Comparison of ENCODE assay signal across 8 cellular contexts in genomic region chr12:85029456-85029855, GRCh38. TPM values are rescaled to one million over a fixed set of nuclear protein-coding genes. Genes with fewer than 3 reads are reported as not detected.
DNase-seq lines count a peak whose midpoint lies in the region; ATAC-seq and TF ChIP-seq lines count a peak whose summit lies in the region.

No MANE protein-coding gene starts in this region.

- no peaks in the 10 kb centered on the region for H3K79me2 ChIP-seq in KMS-11 (ENCODE audit: insufficient read depth, low read depth)

- no peak for ATAC-seq in HG03139 (IDR thresholded peaks at IDR 0.05; ENCODE audit: unreplicated experiment)

- H3K9me3 ChIP-seq in thyroid gland, result no peaks in the 10 kb centered on the region

- H3K27ac ChIP-seq in KMS-11 (no peak overlapping the region), thyroid gland (no peak overlapping the region)

- H3K36me3 ChIP-seq in KMS-11 (ENCODE audit: insufficient read depth) (no peaks in the 10 kb centered on the region), thyroid gland (no peaks in the 10 kb centered on the region)

- H3K27me3 ChIP-seq in KMS-11 (ENCODE audit: insufficient read depth, low read depth) (no peaks in the 10 kb centered on the region), thyroid gland (no peaks in the 10 kb centered on the region)

- intact Hi-C loops in thyroid gland (cut with DNase I) (no loop called here), posterior cingulate gyrus (cut with DNase I) (loop anchor here (1.0 kb wide), 1 partner anchor 155 kb away; no protein-coding TSS in a partner anchor), head of caudate nucleus (cut with DNase I) (no loop called here)

- H3K9ac ChIP-seq in KMS-11, result no peak overlapping the region

- H4K20me1 ChIP-seq in KMS-11 (ENCODE audit: insufficient read depth), result no peaks in the 10 kb centered on the region

- TF ChIP-seq CTCF in KMS-11 (conservative IDR thresholded peaks at IDR 0.05; ENCODE audit: low read depth, low read length) (peak; percentile 75), fibroblast of the aortic adventitia (IDR thresholded peaks at IDR 0.05; ENCODE audit: insufficient read depth, low read length) (peak; percentile 34), thyroid gland (IDR thresholded peaks at IDR 0.05) (peak in 4 of 6 experiments; percentile 10 to 66 (median 56))

- H3K4me3 ChIP-seq in KMS-11 (IDR thresholded peaks at IDR 0.05; ENCODE audit: insufficient read depth, low read depth, low read length) (no peak overlapping the region), fibroblast of the aortic adventitia (ENCODE audit: low read depth, low read length) (no peak overlapping the region), thyroid gland (replicated peaks in 1 of 3) (no peak overlapping the region)

- no peak for TF ChIP-seq POLR2A in thyroid gland (IDR thresholded peaks at IDR 0.05)

- DNase-seq in G401 (ENCODE audit: low spot score) (peak; percentile 60), RKO (ENCODE audit: low spot score) (peak; percentile 55), fibroblast of the aortic adventitia (ENCODE audit: low read depth) (peak; percentile 61), thyroid gland (no peak), posterior cingulate gyrus (no peak), head of caudate nucleus (no peak)

- H2AFZ ChIP-seq in KMS-11 (ENCODE audit: low read depth), result no peak overlapping the region

- in situ Hi-C loops in G401 (cut with HindIII; ENCODE audit: low sequenced_read_pairs), result no loop called here

- H3K4me1 ChIP-seq in KMS-11 (ENCODE audit: low read depth, poor library complexity, severe bottlenecking) (no peaks in the 10 kb centered on the region), thyroid gland (no peaks in the 10 kb centered on the region)

- H3K4me2 ChIP-seq in KMS-11, result no peak overlapping the region

RNA-seq across cellular contexts. Expression of gene TSPAN19, which starts 6.6 kb away (rescaled TPM):
- not detected in 2 replicates for total RNA-seq in G401 (2014; rRNA removed; shearing (Covaris generic))
- total RNA-seq in fibroblast of the aortic adventitia (ENCODE audit: low replicate concordance), result 1.7 TPM in 1 of 2 replicates, not detected in the other
- under 1 TPM in 2 of 4 donors, not detected in 2; 0.27 to 0.56 TPM for total RNA-seq in thyroid gland

RNA-seq across cellular contexts. Expression of gene LRRIQ1, which starts 6.7 kb away (rescaled TPM):
- total RNA-seq in G401 (2014; rRNA removed; shearing (Covaris generic)), result 0.18 TPM in 1 of 2 replicates, not detected in the other
- total RNA-seq in fibroblast of the aortic adventitia (ENCODE audit: low replicate concordance) (1.5 and 2.7 TPM in 2 replicates), thyroid gland (1 to 10 TPM; 1.3 to 6.8 (median 4.4) TPM)

Comparison
In these comparisons a context has a peak if more than half of its experiments do, and no peak if none do; other contexts are left out.
1. DNase-seq: peak in G401 (single experiment), RKO (single experiment) and fibroblast of the aortic adventitia (single experiment); none in thyroid gland (0 of 2), posterior cingulate gyrus (0 of 10) and head of caudate nucleus (0 of 42).
2. Peak in every context shown above with its lines, with median percentiles within 50 percentile points of each other: CTCF ChIP-seq.